Comparison of ENCODE assay signal across 8 cellular contexts in the genomic region with DNA sequence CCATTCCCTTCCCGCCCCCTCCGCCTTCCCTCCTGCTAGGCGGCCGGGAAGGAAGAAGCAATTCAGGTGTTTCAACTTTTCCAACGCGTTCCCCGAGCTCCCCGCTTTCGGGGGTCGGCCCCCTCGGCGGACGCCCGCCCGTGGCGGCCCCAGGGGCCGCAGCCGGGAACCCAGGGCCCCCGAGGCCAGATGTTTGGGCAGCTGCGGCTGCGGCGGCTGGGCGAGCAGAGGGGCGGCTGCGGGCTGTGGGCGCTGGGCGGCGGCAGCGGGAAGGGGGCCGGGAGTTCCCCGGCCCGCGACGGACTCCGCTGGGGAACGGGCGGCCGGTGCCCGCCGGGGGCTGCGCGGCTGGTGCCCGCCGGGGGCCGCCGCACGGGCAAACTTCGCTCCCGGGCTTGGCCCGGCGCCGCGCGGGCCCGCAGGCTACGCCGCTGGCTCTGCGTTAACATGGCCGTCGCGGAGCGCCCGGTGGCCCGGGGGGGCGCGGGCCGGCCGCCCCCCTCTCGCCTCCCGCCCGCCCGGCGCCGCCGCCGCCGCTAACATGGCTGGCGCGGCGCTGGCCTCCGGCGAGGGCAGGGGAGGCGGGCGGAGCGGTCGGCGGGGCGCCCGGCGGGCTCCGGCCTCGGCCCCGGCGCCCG. TPM values are rescaled to one million over a fixed set of nuclear protein-coding genes. Genes with fewer than 3 reads are reported as not detected.
DNase-seq lines count a peak whose midpoint lies in the region; ATAC-seq, FAIRE-seq and TF ChIP-seq lines count a peak whose summit lies in the region.

No MANE protein-coding gene starts in this region.

- peaks cover 7% of the 10 kb centered on the region for H3K4me1 ChIP-seq in endothelial cell of umbilical vein (ENCODE audit: control insufficient read depth, extremely low read depth, insufficient read depth, low read length)
- H3K4me1 ChIP-seq in rectal smooth muscle tissue (ENCODE audit: control insufficient read depth, insufficient read depth, low read length), result no peaks in the 10 kb centered on the region

- peak overlapping the region; percentile 51 for H3K27ac ChIP-seq in endothelial cell of umbilical vein (ENCODE audit: insufficient read depth, low read depth, low read length)
- no peak overlapping the region for H3K27ac ChIP-seq in rectal smooth muscle tissue (ENCODE audit: low read depth, low read length)

- TF ChIP-seq POLR2A in endothelial cell of umbilical vein (IDR thresholded peaks at IDR 0.05; ENCODE audit: low read depth, low read length), result no peak

- POLR2A ChIA-PET in endothelial cell of umbilical vein (lab: Charles Lee), result no interaction called here

- H4K20me1 ChIP-seq in endothelial cell of umbilical vein (replicated peaks; ENCODE audit: control insufficient read depth, extremely low read depth, insufficient read depth, low read length), result no peaks in the 10 kb centered on the region

- TF ChIP-seq CTCF in GM12864 (IDR thresholded peaks at IDR 0.05; ENCODE audit: low read depth, low read length, missing control alignments) (no peak), endothelial cell of umbilical vein (IDR thresholded peaks at IDR 0.05; ENCODE audit: extremely low read depth in 1 of 2, insufficient read depth in 1 of 2, low read depth in 1 of 2, low read length in 2 of 2) (no peak)

- peaks cover 16% of the 10 kb centered on the region for H3K79me2 ChIP-seq in endothelial cell of umbilical vein (ENCODE audit: control insufficient read depth, insufficient read depth, low read length)

- ATAC-seq in GM21528 (IDR thresholded peaks at IDR 0.05; ENCODE audit: low FRiP score, unreplicated experiment) (peak; percentile 29), HG03469 (IDR thresholded peaks at IDR 0.05; ENCODE audit: unreplicated experiment) (no peak)

- no peak overlapping the region for H3K4me2 ChIP-seq in endothelial cell of umbilical vein (ENCODE audit: insufficient read depth, low read length)

- H3K27me3 ChIP-seq in endothelial cell of umbilical vein (ENCODE audit: control insufficient read depth in 2 of 2, insufficient read depth in 2 of 2, low read length in 2 of 2) (no peaks in the 10 kb centered on the region), rectal smooth muscle tissue (ENCODE audit: control insufficient read depth, insufficient read depth, low read length) (no peaks in the 10 kb centered on the region)

- dilution Hi-C loops in endothelial cell of umbilical vein (cut with MboI; ENCODE audit: extremely low pct_ligation_motif_present, low sequenced_read_pairs), result no loop called here

- no peaks in the 10 kb centered on the region for H3K9me3 ChIP-seq in endothelial cell of umbilical vein (replicated peaks; ENCODE audit: control insufficient read depth, insufficient read depth, low read length)

- peaks cover 0 to 3% of the 10 kb centered on the region in 2 experiments for H3K36me3 ChIP-seq in endothelial cell of umbilical vein (ENCODE audit: control insufficient read depth in 2 of 2, extremely low read depth in 1 of 2, insufficient read depth in 2 of 2, low read length in 2 of 2)
- H3K36me3 ChIP-seq in rectal smooth muscle tissue (ENCODE audit: control insufficient read depth, insufficient read depth, low read length), result no peaks in the 10 kb centered on the region

- peak overlapping the region; percentile 62 for H3K4me3 ChIP-seq in GM12864 (ENCODE audit: low read depth, low read length)
- H3K4me3 ChIP-seq in endothelial cell of umbilical vein (replicated peaks in 1 of 3; ENCODE audit: insufficient read depth in 1 of 3, low read depth in 1 of 3, low read length in 3 of 3), result peak overlapping the region; percentile 56 to 65 (median 56)
- peak overlapping the region; percentile 43 for H3K4me3 ChIP-seq in rectal smooth muscle tissue (ENCODE audit: low read length)

- H3K9me1 ChIP-seq in endothelial cell of umbilical vein (replicated peaks; ENCODE audit: control insufficient read depth, extremely low read depth, insufficient read depth, low read length), result no peaks in the 10 kb centered on the region

- intact Hi-C loops in endothelial cell of umbilical vein (cut with micrococcal nuclease), result loop anchor here (1.0 to 5.0 kb wide), 4 partner anchors 84 to 413 kb away; a partner anchor contains a TSS

- H3K9ac ChIP-seq in endothelial cell of umbilical vein (replicated peaks; ENCODE audit: extremely low read depth, insufficient read depth, low read length) (peak overlapping the region; percentile 75), rectal smooth muscle tissue (ENCODE audit: low read length) (no peak overlapping the region)

- DNase-seq in GM12864 (ENCODE audit: low read depth) (no peak), KBM-7 (peak; percentile 11), endothelial cell of umbilical vein (ENCODE audit: low read depth, low spot score) (peak; percentile 1), LoVo (ENCODE audit: low spot score) (no peak), cerebellum (ENCODE audit: low spot score) (no peak)

- in situ Hi-C loops in KBM-7 (cut with MboI; ENCODE audit: low pct_unique_long_range_greater_than_20kb, low sequenced_read_pairs), result no loop called here

- FAIRE-seq in endothelial cell of umbilical vein (lab: Jason Lieb, UNC), result no peak

- CTCF ChIA-PET in endothelial cell of umbilical vein (lab: Charles Lee), result interaction anchor here (1.0 kb wide), 1 partner anchor 211 kb away, joined by 4 read pairs; no protein-coding TSS in a partner anchor

- no peak overlapping the region for H2AFZ ChIP-seq in endothelial cell of umbilical vein (ENCODE audit: low read depth, low read length)

- no TSS peak for BruUV-seq in endothelial cell of umbilical vein (replicated peaks; lab: Mats Ljungman, UMichigan)

TF ChIP-seq in endothelial cell of umbilical vein, 7 proteins besides CTCF, POLR2A, EP300 and RAD21:
- no peak for TF ChIP-seq EZH2 (IDR thresholded peaks at IDR 0.05; ENCODE audit: borderline replicate concordance, low read depth, low read length, severe bottlenecking)
- TF ChIP-seq POLR2AphosphoS5 (IDR thresholded peaks at IDR 0.05; ENCODE audit: insufficient read depth, low read depth, low read length), result no peak
- no peak for TF ChIP-seq JUN (IDR thresholded peaks at IDR 0.05; ENCODE audit: borderline replicate concordance, insufficient read depth, insufficient read length, low read depth)
- no peak for TF ChIP-seq FOS (IDR thresholded peaks at IDR 0.05; ENCODE audit: borderline replicate concordance, insufficient read depth, low read length)

RNA-seq across cellular contexts. Expression of a gene that starts 0.5 kb away (rescaled TPM):
- 124 and 127 TPM in 2 replicates for total RNA-seq in endothelial cell of umbilical vein
- polyA plus RNA-seq in endothelial cell of umbilical vein, result 10.0 and 13.7 TPM in 2 replicates
- 24.6 and 29.3 TPM in 2 replicates for polyA plus RNA-seq in endothelial cell of umbilical vein (2011; cell fraction: cytosol; rRNA removed)
- 19.2 and 29.9 TPM in 2 replicates for polyA plus RNA-seq in endothelial cell of umbilical vein (2011; cell fraction: nucleus; rRNA removed)
- 102 and 174 TPM in 2 replicates for polyA plus RNA-seq in endothelial cell of umbilical vein (2012)
- polyA minus RNA-seq in endothelial cell of umbilical vein, result 19.5 and 25.8 TPM in 2 replicates
- polyA minus RNA-seq in endothelial cell of umbilical vein (2011; cell fraction: cytosol; rRNA and poly(A)+ RNA removed), result 15.5 TPM
- polyA minus RNA-seq in endothelial cell of umbilical vein (2011; cell fraction: nucleus; rRNA and poly(A)+ RNA removed), result 8.9 and 13.2 TPM in 2 replicates
- 35.7 TPM for total RNA-seq in cerebellum

Comparison
In these comparisons a context has a peak if more than half of its experiments do, and no peak if none do; other contexts are left out.
1. DNase-seq: peak in KBM-7 (single experiment) and endothelial cell of umbilical vein (single experiment); none in GM12864 (single experiment), LoVo (single experiment) and cerebellum (single experiment).
2. Peak in every context shown above with its lines, with median percentiles within 50 percentile points of each other: H3K4me3 ChIP-seq.